ENCODE assay signal across 8 cellular contexts in the genomic region with DNA sequence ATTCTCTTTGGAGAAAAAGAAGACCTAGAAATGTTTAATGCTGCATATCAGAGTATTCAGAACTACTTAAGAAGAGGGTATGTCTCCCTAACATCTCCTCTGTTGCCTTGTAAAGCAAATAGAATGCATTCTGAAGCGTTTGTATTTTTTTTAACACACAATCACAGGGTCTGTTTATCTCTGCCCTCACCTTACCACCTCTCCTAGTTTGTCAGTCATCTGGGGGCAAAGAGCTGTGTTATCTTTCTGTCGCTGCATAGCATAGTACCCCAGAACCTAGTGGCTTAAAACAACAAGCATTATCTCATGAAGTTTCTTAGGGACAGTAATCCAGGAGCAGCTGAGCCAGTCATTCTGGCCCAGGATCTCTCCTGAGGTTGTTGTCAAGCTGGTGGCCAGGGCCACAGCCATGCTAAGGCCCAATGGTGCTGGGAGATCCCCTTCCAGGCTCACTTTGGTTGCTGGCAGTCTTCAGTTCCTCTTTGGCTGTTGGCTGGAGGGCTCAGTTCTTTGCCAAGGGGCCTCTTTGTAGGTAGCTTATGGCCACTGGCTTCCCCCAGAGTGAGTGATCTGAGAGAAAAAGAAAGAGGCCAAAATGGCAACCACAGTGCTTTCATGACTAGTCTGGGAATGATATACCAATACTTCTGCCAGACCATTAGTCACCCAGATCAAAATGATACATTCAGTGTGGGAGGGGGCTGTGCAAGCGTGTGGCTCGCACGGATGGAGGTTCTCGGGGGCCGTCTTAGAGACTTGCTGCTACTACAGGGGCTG. TPM values are rescaled to one million over a fixed set of nuclear protein-coding genes. Genes with fewer than 3 reads are reported as not detected.
DNase-seq lines count a peak whose midpoint lies in the region; ATAC-seq and TF ChIP-seq lines count a peak whose summit lies in the region.

No MANE protein-coding gene starts in this region.

- TF ChIP-seq CTCF in fibroblast of the aortic adventitia (IDR thresholded peaks at IDR 0.05; ENCODE audit: insufficient read depth, low read length) (no peak), type B pancreatic cell (conservative IDR thresholded peaks at IDR 0.05) (no peak)

- ATAC-seq in GM18517 (IDR thresholded peaks at IDR 0.05; ENCODE audit: unreplicated experiment), result peak; percentile 98
- peak; percentile 96 for ATAC-seq in GM21390 (IDR thresholded peaks at IDR 0.05; ENCODE audit: unreplicated experiment)
- ATAC-seq in HG03442 (IDR thresholded peaks at IDR 0.05; ENCODE audit: unreplicated experiment), result peak; percentile 99

- DNase-seq in fibroblast of the aortic adventitia (ENCODE audit: low read depth) (peak; percentile 87), medulla oblongata (ENCODE audit: extremely low spot score) (no peak), type B pancreatic cell (ENCODE audit: extremely low spot score, unreplicated experiment) (no peak), NCI-H2029 treated with DMSO at 0.1 percent for 48 hours (lab: John Stamatoyannopoulos, UW) (no peak), NCI-H2029 (lab: John Stamatoyannopoulos, UW) (no peak)

- H3K27ac Mint-ChIP-seq in type B pancreatic cell, result no peak overlapping the region

- no peak overlapping the region for H3K4me3 Mint-ChIP-seq in type B pancreatic cell

- H3K36me3 Mint-ChIP-seq in type B pancreatic cell, result peaks cover 56% of the 10 kb centered on the region

- no peaks in the 10 kb centered on the region for H3K9me3 Mint-ChIP-seq in type B pancreatic cell

- no peaks in the 10 kb centered on the region for H3K4me1 Mint-ChIP-seq in type B pancreatic cell (ENCODE audit: unreplicated experiment)

- H3K4me3 ChIP-seq in fibroblast of the aortic adventitia (ENCODE audit: low read depth, low read length), result no peak overlapping the region

- H3K27me3 Mint-ChIP-seq in type B pancreatic cell, result no peaks in the 10 kb centered on the region

RNA-seq across cellular contexts. Expression of gene EDEM1, which starts 17.8 kb away (rescaled TPM):
- total RNA-seq in fibroblast of the aortic adventitia (ENCODE audit: low replicate concordance) (25.8 and 32.6 TPM in 2 replicates), type B pancreatic cell (ENCODE audit: low replicate concordance) (20.2 and 35.1 TPM in 2 replicates)
